8 cellular contexts compared by ENCODE assay signal in the genomic region with DNA sequence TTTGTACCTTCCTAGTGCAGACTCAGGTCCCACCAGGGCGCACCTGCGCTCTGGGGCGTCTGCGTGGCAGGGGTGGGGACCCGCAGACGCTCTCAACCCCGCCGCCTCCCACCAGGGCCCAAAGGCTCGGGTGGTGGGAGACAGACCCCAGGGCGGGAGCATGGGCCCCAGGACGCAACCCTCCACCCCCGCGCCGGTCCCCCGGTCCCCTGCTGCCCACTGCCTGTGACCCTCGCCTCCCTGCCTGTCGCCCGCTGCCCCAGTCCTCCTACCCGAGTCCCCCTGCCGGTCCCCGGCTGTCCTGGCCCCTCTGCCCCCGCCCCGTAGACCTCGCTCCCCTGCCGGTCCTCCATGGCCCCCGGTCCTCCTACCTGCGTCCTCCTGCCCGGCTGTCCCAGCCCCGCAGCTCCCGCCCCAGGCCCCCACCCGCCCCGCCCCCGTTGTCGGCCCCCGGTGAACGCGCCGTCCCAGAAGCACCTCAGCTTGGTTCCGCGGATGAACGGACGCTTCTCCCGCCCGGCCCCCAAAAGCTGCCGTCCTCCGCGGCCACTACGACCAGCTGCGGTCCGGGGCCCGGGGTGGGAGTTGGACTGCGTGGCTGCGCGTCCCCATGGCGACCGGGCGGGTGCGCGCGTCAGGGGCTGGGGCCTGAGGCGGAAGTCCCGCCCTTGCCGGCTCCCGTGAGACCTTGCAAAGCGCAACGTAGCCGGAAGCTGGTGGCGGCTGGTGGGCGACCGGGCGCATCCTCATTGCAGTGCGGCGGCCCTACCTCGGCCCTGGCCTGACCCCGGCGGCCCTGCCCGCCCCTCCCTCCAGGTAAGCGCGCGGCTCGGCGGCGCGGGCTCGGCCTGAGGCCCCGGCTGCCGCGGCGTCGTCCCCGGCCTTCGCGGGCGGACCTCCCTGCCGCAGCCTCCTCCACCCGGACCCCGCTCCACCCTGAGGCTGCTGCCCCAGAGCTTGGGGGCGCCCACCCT. TPM values are rescaled to one million over a fixed set of nuclear protein-coding genes. Genes with fewer than 3 reads are reported as not detected.
DNase-seq lines count a peak whose midpoint lies in the region; ATAC-seq and TF ChIP-seq lines count a peak whose summit lies in the region.

A gene (plus strand): TSS at position 709 of the 974 bp plus-strand sequence. CDS start 2,768 bp downstream, outside the sequence.

- WGBS in trophoblast cell (ENCODE audit: extremely low coverage, insufficient coverage, insufficient read length) = no CpG with 5 or more reads among the region's 98 CpGs
- WGBS in tibial nerve, 2 donors = 1 to 10% methylated on average over 6 to 34 of the region's 98 CpGs

- peak within 1 kb of the TSS; percentile 82 for H2AFZ ChIP-seq in trophoblast cell (ENCODE audit: insufficient read depth, low read length, poor library complexity)

- peak in 1 of 2 donors; percentile 53 for TF ChIP-seq POLR2A in tibial nerve (IDR thresholded peaks at IDR 0.05)

- H3K9ac ChIP-seq in trophoblast cell (ENCODE audit: low read length) = peak within 1 kb of the TSS; percentile 96

- DNase-seq in GM06990 (ENCODE audit: extremely low read depth, insufficient read length) (peak; percentile 88), NCI-H1105 treated with DMSO at 0.1 percent for 48 hours (lab: John Stamatoyannopoulos, UW) (peak; percentile 83), SW 1271 (lab: John Stamatoyannopoulos, UW) (peak; percentile 76 to 88), cardiac muscle cell (ENCODE audit: low read depth in 1 of 2, low spot score in 1 of 2) (peak; percentile 93 to 97), trophoblast cell (peak; percentile 90 to 93), tibial nerve (ENCODE audit: low spot score in 2 of 2) (peak; percentile 77 to 79)
- DNase-seq in activated naive CD8-positive, alpha-beta T cell treated with anti-CD3 and anti-CD28 coated beads, Interleukin-2, amount 50 U/mL, for 16 hours (ENCODE audit: low read depth, low spot score) = peak; percentile 77

- TF ChIP-seq CTCF in GM06990 (IDR thresholded peaks at IDR 0.05; ENCODE audit: insufficient read depth, low read length, poor library complexity, severe bottlenecking) = no peak
- no peak for TF ChIP-seq CTCF in cardiac muscle cell (IDR thresholded peaks at IDR 0.05; ENCODE audit: low read depth, low read length)
- TF ChIP-seq CTCF in tibial nerve (IDR thresholded peaks at IDR 0.05) = no peak

- peak within 1 kb of the TSS; percentile 71 for H3K4me2 ChIP-seq in trophoblast cell (ENCODE audit: low read length)

- peak within 1 kb of the TSS; percentile 90 for H3K4ac ChIP-seq in trophoblast cell (ENCODE audit: low read depth, low read length)

- H3K27me3 ChIP-seq in GM06990 (replicated peaks; ENCODE audit: control insufficient read depth, insufficient read depth, low read length) (no peaks in the 10 kb centered on the region), cardiac muscle cell (no peaks in the 10 kb centered on the region), trophoblast cell (ENCODE audit: insufficient read depth, low read length) (no peaks in the 10 kb centered on the region), tibial nerve (peaks cover 0 to 7% of the 10 kb centered on the region in 2 donors)

- peak within 1 kb of the TSS; percentile 98 for H4K8ac ChIP-seq in trophoblast cell (ENCODE audit: low read depth, low read length)

- H3K9me3 ChIP-seq in cardiac muscle cell (ENCODE audit: low read depth) (no peaks in the 10 kb centered on the region), trophoblast cell (ENCODE audit: insufficient read depth, low read depth, low read length) (peaks cover 2% of the 10 kb centered on the region), tibial nerve (no peaks in the 10 kb centered on the region)

- peak within 1 kb of the TSS; percentile 80 for H2AK5ac ChIP-seq in trophoblast cell (ENCODE audit: low read length)

- peak within 1 kb of the TSS; percentile 11 for H2BK12ac ChIP-seq in trophoblast cell (ENCODE audit: low read length)

- peak; percentile 83 for ATAC-seq in HG02610 (IDR thresholded peaks at IDR 0.05; ENCODE audit: unreplicated experiment)

- H4K12ac ChIP-seq in trophoblast cell (ENCODE audit: low read depth, low read length) = peak within 1 kb of the TSS; percentile 84

- peaks cover 3% of the 10 kb centered on the region for H3K36me3 ChIP-seq in GM06990 (ENCODE audit: control insufficient read depth, insufficient read depth, low read length)
- peaks cover 5% of the 10 kb centered on the region for H3K36me3 ChIP-seq in cardiac muscle cell
- peaks cover 32 to 33% of the 10 kb centered on the region in 2 experiments for H3K36me3 ChIP-seq in trophoblast cell (ENCODE audit: control insufficient read depth in 1 of 2, insufficient read depth in 2 of 2, low read length in 2 of 2)
- H3K36me3 ChIP-seq in tibial nerve = peaks cover 0 to 21% (median 11%) of the 10 kb centered on the region in 3 donors

- peak within 1 kb of the TSS; percentile 66 for H3K27ac ChIP-seq in cardiac muscle cell
- peak within 1 kb of the TSS; percentile 22 for H3K27ac ChIP-seq in trophoblast cell (ENCODE audit: low read depth, low read length)
- peak within 1 kb of the TSS; percentile 10 to 86 (median 80) for H3K27ac ChIP-seq in tibial nerve

- H3K4me3 ChIP-seq in GM06990 (replicated peaks; ENCODE audit: low read depth, low read length) (peak within 1 kb of the TSS; percentile 96), cardiac muscle cell (peak within 1 kb of the TSS; percentile 87), trophoblast cell (ENCODE audit: low read depth, low read length) (peak within 1 kb of the TSS; percentile 96), tibial nerve (peak within 1 kb of the TSS; percentile 73 to 96 (median 86))

- TF ChIP-seq EP300 in tibial nerve (IDR thresholded peaks at IDR 0.05) = peak in 1 of 2 donors; percentile 78

- peak within 1 kb of the TSS; percentile 96 for H4K91ac ChIP-seq in trophoblast cell (ENCODE audit: low read depth, low read length)

- H3K4me1 ChIP-seq in cardiac muscle cell (ENCODE audit: low read depth) (peaks cover 7% of the 10 kb centered on the region), trophoblast cell (ENCODE audit: control insufficient read depth in 1 of 2, insufficient read depth in 2 of 2, low read length in 2 of 2) (peaks cover 16 to 17% of the 10 kb centered on the region in 2 experiments), tibial nerve (peaks cover 0 to 49% (median 21%) of the 10 kb centered on the region in 4 donors)

- peak within 1 kb of the TSS; percentile 98 for H3K14ac ChIP-seq in trophoblast cell (ENCODE audit: low read length)

- H3K79me1 ChIP-seq in trophoblast cell (ENCODE audit: low read length) = peaks cover 8% of the 10 kb centered on the region

- H2BK120ac ChIP-seq in trophoblast cell (ENCODE audit: insufficient read depth, low read length, poor library complexity) = peak within 1 kb of the TSS; percentile 84

- no peak within 1 kb of the TSS for H3K23ac ChIP-seq in trophoblast cell (ENCODE audit: low read length)

- H3K18ac ChIP-seq in trophoblast cell (ENCODE audit: low read length) = peak within 1 kb of the TSS; percentile 98

- H2BK5ac ChIP-seq in trophoblast cell (ENCODE audit: low read depth, low read length, poor library complexity) = peak within 1 kb of the TSS; percentile 78

- H3K79me2 ChIP-seq in trophoblast cell (ENCODE audit: control insufficient read depth, insufficient read depth, low read length, poor library complexity) = peaks cover 25% of the 10 kb centered on the region

RNA-seq across cellular contexts. Expression of the gene that starts here (rescaled TPM):
- 63.2 and 96.5 TPM in 2 replicates for total RNA-seq in cardiac muscle cell
- 85.3 and 94.5 TPM in 2 replicates for polyA plus RNA-seq in cardiac muscle cell
- polyA plus RNA-seq in trophoblast cell (2013) = 83.1 and 87.4 TPM in 2 replicates
- total RNA-seq in tibial nerve = 100 to 1,000 TPM in 1 of 4 donors, 10 to 100 TPM in 3; 55.3 to 124 (median 68.6) TPM

Comparison
In these comparisons a context has a peak if more than half of its experiments do, and no peak if none do; other contexts are left out.
1. Peak in every context shown above with its lines: DNase-seq, ATAC-seq, H3K4me3 ChIP-seq and H3K27ac ChIP-seq.
2. H3K27ac ChIP-seq: peak in every context shown above with its lines; median percentile 80 in tibial nerve; 66 in cardiac muscle cell; 22 in trophoblast cell.